In genomic region chr22:34344702-34345101, GRCh38 we compare ENCODE assay signal across 20 cellular contexts.
"Had no signal": no experiment of that assay in that cellular context is flagged by ENCODE, and none has a peak within 500 bp of the region (broad histone marks: within the 10 kb centered on the region; RNA-seq: fewer than 3 reads in every experiment).

No MANE protein-coding gene starts in this region.

- ATAC-seq: esophagus mucosa; lower lobe of right lung; natural killer cell treated with Interleukin-12 subunit alpha and Interleukin-12 subunit beta and Interleukin-15 and Interleukin-18, amount 100 ng/mL, for 72 hours; sciatic nerve; stimulated activated memory B cell treated with anti-CD40 and anti-IgM and Interleukin-4, amounts not matched to agents 10 μg/mL and 1 μg/mL and 100 μg/mL, for 72 hours had no signal

- H2AFZ ChIP-seq: parathyroid adenoma had no signal

- H3K27ac ChIP-seq: dorsolateral prefrontal cortex, lower lobe of right lung, parathyroid adenoma, prostate gland, spleen, tibial artery, upper lobe of left lung, uterus had no signal

- H3K9me3 ChIP-seq: lower lobe of right lung, prostate gland, tibial artery, upper lobe of left lung, uterus had no signal

- FAIRE-seq: frontal cortex had no signal

- H3K4me3 ChIP-seq: dorsolateral prefrontal cortex, lower lobe of right lung, prostate gland, spleen, tibial artery, upper lobe of left lung, uterus had no signal

- DNase-seq: cortex of kidney; dorsolateral prefrontal cortex; effector CD8-positive, alpha-beta T cell; lower lobe of right lung; midbrain; occipital lobe; spleen; stimulated activated CD4-positive, alpha-beta T cell treated with anti-CD3 and anti-CD28 coated beads, Interleukin-15, amount 100 ng/mL, for 24 hours; stimulated activated CD4-positive, alpha-beta T cell treated with anti-CD3 and anti-CD28 coated beads, Interleukin-1b, Interleukin-23, amount 100 ng/mL, for 48 hours; stimulated activated CD4-positive, alpha-beta T cell treated with anti-CD3 and anti-CD28 coated beads, Interleukin-4, amount 100 ng/mL, for 24 hours; tibial artery; upper lobe of left lung; uterus had no signal

- H3K79me2 ChIP-seq: parathyroid adenoma had no signal

- H3K4me1 ChIP-seq: lower lobe of right lung, parathyroid adenoma, prostate gland, spleen, tibial artery, upper lobe of left lung, uterus had no signal

- H3K36me3 ChIP-seq: lower lobe of right lung, prostate gland, spleen, tibial artery, upper lobe of left lung, uterus had no signal

- H3K27me3 ChIP-seq: tibial artery, upper lobe of left lung, uterus had no signal

- H3K9ac ChIP-seq: parathyroid adenoma had no signal
